In the genomic region with DNA sequence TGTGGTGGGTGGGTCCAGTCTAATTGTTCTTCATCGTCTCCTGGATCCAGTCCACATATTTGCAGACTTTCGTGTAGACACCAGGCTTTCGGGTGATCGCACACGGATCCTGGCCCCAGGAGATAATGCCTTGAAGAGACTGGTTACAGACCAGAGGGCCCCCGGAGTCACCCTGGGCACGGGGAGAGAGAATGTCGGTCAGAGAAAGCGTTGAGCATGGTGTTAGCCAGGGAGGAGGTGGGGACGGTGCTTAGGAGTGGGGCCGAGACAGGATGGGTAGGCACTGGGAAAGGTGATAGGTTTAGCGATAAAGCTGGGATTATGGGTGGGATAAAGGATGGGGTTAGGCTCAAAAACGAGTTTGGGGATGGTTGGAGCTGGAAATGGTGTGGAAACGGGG, we compare ENCODE assay signal across 33 cellular contexts. TPM values are rescaled to one million over a fixed set of nuclear protein-coding genes. Genes with fewer than 3 reads are reported as not detected.
"Had no signal": no experiment of that assay in that cellular context is flagged by ENCODE, and none has a peak within 500 bp of the region (broad histone marks: within the 10 kb centered on the region; RNA-seq: fewer than 3 reads in every experiment).

No MANE protein-coding gene starts in this region.

- H3K4me3 ChIP-seq: esophagus squamous epithelium, gastroesophageal sphincter had no signal

- H3K36me3 ChIP-seq: brain microvascular endothelial cell, gastroesophageal sphincter, WERI-Rb-1 had no signal

- H3K27ac ChIP-seq: brain microvascular endothelial cell, gastroesophageal sphincter, WERI-Rb-1 had no signal

- DNase-seq: activated B cell treated with CpG ODN at 0.5 μM for 24 hours; activated CD4-positive, alpha-beta T cell treated with anti-CD3 and anti-CD28 coated beads for 48 hours; activated CD4-positive, alpha-beta T cell treated with anti-CD3 and anti-CD28 coated beads, Interleukin-2, amount 50 U/mL, for 1 hour; activated CD4-positive, alpha-beta T cell treated with anti-CD3 and anti-CD28 coated beads, Interleukin-2, amount 50 U/mL, for 48 hours; activated CD8-positive, alpha-beta memory T cell treated with anti-CD3 and anti-CD28 coated beads for 24 hours; activated CD8-positive, alpha-beta T cell treated with anti-CD3 and anti-CD28 coated beads for 36 hours; activated effector memory CD4-positive, alpha-beta T cell treated with Interleukin-2 at 50 U/mL for 16 hours; activated gamma-delta T cell treated with Interleukin-2 at 50 U/mL for 16 hours; activated naive CD4-positive, alpha-beta T cell treated with anti-CD3 and anti-CD28 coated beads, Interleukin-2, amount 50 U/mL, for 16 hours; activated naive CD4-positive, alpha-beta T cell treated with Interleukin-2 at 50 U/mL for 16 hours; activated T-cell treated with anti-CD3 and anti-CD28 coated beads, Interleukin-2, amount 50 U/mL, for 4 hours; amniotic stem cell; anterior cingulate cortex; brain microvascular endothelial cell; caudate nucleus; cortex of kidney; dermis blood vessel endothelial cell; effector CD4-positive, alpha-beta T cell; effector memory CD8-positive, alpha-beta T cell; esophagus squamous epithelium; foreskin melanocyte; T-cell; T1000; WERI-Rb-1 had no signal

- H3K9me3 ChIP-seq: esophagus squamous epithelium, gastroesophageal sphincter had no signal

- ATAC-seq: activated CD4-positive, CD25-positive, alpha-beta regulatory T cell treated with anti-CD3 and anti-CD28 coated beads, Interleukin-2, amount 50 U/mL, for 24 hours; activated CD8-positive, alpha-beta T cell treated with anti-CD3 and anti-CD28 coated beads for 36 hours; activated T-cell treated with anti-CD3 and anti-CD28 coated beads, Interleukin-2, amount 50 U/mL, for 4 hours; activated T-helper 17 cell treated with anti-CD3 and anti-CD28 coated beads, Interleukin-2, amount 50 U/mL, for 72 hours; effector memory CD8-positive, alpha-beta T cell; gastroesophageal sphincter; T-cell had no signal

RNA-seq across cellular contexts. Expression of a gene that starts 3.0 kb away (rescaled TPM):
- total RNA-seq: activated B cell treated with CpG ODN at 0.5 μM for 24 hours; activated CD8-positive, alpha-beta T cell treated with anti-CD3 and anti-CD28 coated beads for 36 hours; activated T-cell treated with anti-CD3 and anti-CD28 coated beads, Interleukin-2, amount 50 U/mL, for 4 hours; activated T-helper 17 cell treated with anti-CD3 and anti-CD28 coated beads, Interleukin-2, amount 50 U/mL, for 72 hours; chondrocyte; fibroblast of lung; fibroblast of villous mesenchyme; glomerular endothelial cell; T-cell had no signal

RNA-seq across cellular contexts. Expression of a gene that starts 3.9 kb away (rescaled TPM):
- total RNA-seq: activated B cell treated with CpG ODN at 0.5 μM for 24 hours; activated CD8-positive, alpha-beta T cell treated with anti-CD3 and anti-CD28 coated beads for 36 hours; activated T-helper 17 cell treated with anti-CD3 and anti-CD28 coated beads, Interleukin-2, amount 50 U/mL, for 72 hours; astrocyte; chondrocyte; dermis blood vessel endothelial cell; fibroblast of lung; fibroblast of villous mesenchyme; glomerular endothelial cell; T-cell had no signal
- polyA plus RNA-seq: fibroblast of lung had no signal

RNA-seq across cellular contexts. Expression of a gene that starts 12.3 kb away (rescaled TPM):
- total RNA-seq: activated B cell treated with CpG ODN at 0.5 μM for 24 hours; activated CD8-positive, alpha-beta T cell treated with anti-CD3 and anti-CD28 coated beads for 36 hours; activated T-cell treated with anti-CD3 and anti-CD28 coated beads, Interleukin-2, amount 50 U/mL, for 4 hours; activated T-helper 17 cell treated with anti-CD3 and anti-CD28 coated beads, Interleukin-2, amount 50 U/mL, for 72 hours; astrocyte; bronchial epithelial cell; chondrocyte; dermis blood vessel endothelial cell; fibroblast of lung; fibroblast of villous mesenchyme; glomerular endothelial cell; T-cell had no signal
- polyA plus RNA-seq: fibroblast of lung had no signal

RNA-seq across cellular contexts. Expression of a gene that starts 21.1 kb away (rescaled TPM):
- total RNA-seq: activated B cell treated with CpG ODN at 0.5 μM for 24 hours; activated CD8-positive, alpha-beta T cell treated with anti-CD3 and anti-CD28 coated beads for 36 hours; activated T-cell treated with anti-CD3 and anti-CD28 coated beads, Interleukin-2, amount 50 U/mL, for 4 hours; activated T-helper 17 cell treated with anti-CD3 and anti-CD28 coated beads, Interleukin-2, amount 50 U/mL, for 72 hours; astrocyte; chondrocyte; dermis blood vessel endothelial cell; fibroblast of lung; fibroblast of villous mesenchyme; glomerular endothelial cell; T-cell had no signal
- polyA plus RNA-seq: fibroblast of lung had no signal

RNA-seq across cellular contexts. Expression of a gene that starts 38.8 kb away (rescaled TPM):
- total RNA-seq: activated B cell treated with CpG ODN at 0.5 μM for 24 hours; activated CD8-positive, alpha-beta T cell treated with anti-CD3 and anti-CD28 coated beads for 36 hours; activated T-cell treated with anti-CD3 and anti-CD28 coated beads, Interleukin-2, amount 50 U/mL, for 4 hours; activated T-helper 17 cell treated with anti-CD3 and anti-CD28 coated beads, Interleukin-2, amount 50 U/mL, for 72 hours; astrocyte; chondrocyte; fibroblast of lung; fibroblast of villous mesenchyme; glomerular endothelial cell; T-cell had no signal
- polyA plus RNA-seq: fibroblast of lung had no signal
